In the genomic region with DNA sequence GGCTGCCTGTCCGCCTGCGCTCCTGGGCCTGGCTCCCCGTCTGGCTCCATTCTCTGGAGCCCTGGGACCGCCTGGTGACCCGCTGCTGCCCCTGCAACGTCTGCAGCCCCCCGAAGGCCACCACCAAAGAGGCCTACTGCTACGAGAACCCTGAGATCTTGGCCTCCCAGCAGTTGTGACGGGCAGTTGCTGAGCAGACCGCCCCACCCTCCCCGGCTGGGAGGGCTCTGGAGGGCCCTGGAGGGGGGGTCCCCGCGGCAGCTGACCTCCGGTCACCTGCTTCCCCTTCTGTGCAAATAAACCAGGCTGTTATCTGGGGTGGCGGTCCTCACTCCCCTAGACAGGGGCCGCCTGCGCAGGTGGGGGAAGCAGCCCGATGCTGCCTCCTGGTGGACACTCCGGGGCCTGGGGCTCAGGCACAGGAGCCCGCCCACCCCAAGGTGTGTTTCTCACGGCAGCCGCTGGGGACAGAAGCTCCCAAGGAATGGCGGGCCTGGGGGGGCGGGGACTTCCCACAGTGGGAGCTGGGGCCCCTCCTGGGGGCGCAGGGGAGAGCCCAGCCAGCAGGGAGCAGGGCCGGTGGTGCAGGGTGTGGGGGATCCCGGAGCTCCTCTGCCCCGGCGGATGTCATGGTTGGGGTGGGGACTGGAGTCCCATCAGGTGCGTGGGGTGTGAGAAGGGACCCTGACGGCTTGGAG, we compare ENCODE assay signal across 1 cellular context.
A peak's percentile ranks its signal among the peaks of the same experiment; 100 is the strongest.
TF ChIP-seq lines count a peak whose summit lies in the region.

No MANE protein-coding gene starts in this region.

TF ChIP-seq in HepG2, 621 proteins besides CTCF, POLR2A, EP300 and RAD21 (continued from another document and continues in another):
- TF ChIP-seq PAWR (CRISPR knock-in tag; IDR thresholded peaks at IDR 0.05; ENCODE audit: borderline replicate concordance) (0 out of 2 replicates have a peak, but pooled peaks have one; percentile 30), ZBTB20 (CRISPR knock-in tag; IDR thresholded peaks at IDR 0.05; ENCODE audit: borderline replicate concordance, low read depth) (peak; percentile 75; the same call in 1 of the 2 replicates), PRDM10 (CRISPR knock-in tag; IDR thresholded peaks at IDR 0.05; ENCODE audit: low read depth) (no peak), ZNF510 (CRISPR knock-in tag; IDR thresholded peaks at IDR 0.05; ENCODE audit: low read depth) (no peak), RERE (CRISPR knock-in tag; IDR thresholded peaks at IDR 0.05; ENCODE audit: low read depth) (no peak), STAG1 (CRISPR knock-in tag; IDR thresholded peaks at IDR 0.05) (peak; percentile 91), PRDM15 (CRISPR knock-in tag; IDR thresholded peaks at IDR 0.05) (no peak), ZBTB42 (CRISPR knock-in tag; IDR thresholded peaks at IDR 0.05) (no peak; the same call in 1 of the 2 replicates), ZNF224 (CRISPR knock-in tag; IDR thresholded peaks at IDR 0.05) (no peak; the same call in 1 of the 2 replicates), SIX4 (CRISPR knock-in tag; IDR thresholded peaks at IDR 0.05) (no peak), ZNF570 (CRISPR knock-in tag; IDR thresholded peaks at IDR 0.05; ENCODE audit: borderline replicate concordance) (no peak), NFKB2 (CRISPR knock-in tag; IDR thresholded peaks at IDR 0.05; ENCODE audit: borderline replicate concordance) (no peak; the same call in 1 of the 2 replicates), NFE2L2 (IDR thresholded peaks at IDR 0.05; ENCODE audit: low read length) (no peak), ZNF724P (CRISPR knock-in tag; IDR thresholded peaks at IDR 0.05; ENCODE audit: borderline replicate concordance) (no peak), JDP2 (CRISPR knock-in tag; IDR thresholded peaks at IDR 0.05; ENCODE audit: borderline replicate concordance) (no peak), FOXP1 (IDR thresholded peaks at IDR 0.05) (no peak), FOXP1 (CRISPR knock-in tag; IDR thresholded peaks at IDR 0.05) (peak; percentile 41; the same call in 1 of the 2 replicates), U2AF2 (IDR thresholded peaks at IDR 0.05; ENCODE audit: low read depth, low read length) (no peak)
- TF ChIP-seq, protein P1, sequence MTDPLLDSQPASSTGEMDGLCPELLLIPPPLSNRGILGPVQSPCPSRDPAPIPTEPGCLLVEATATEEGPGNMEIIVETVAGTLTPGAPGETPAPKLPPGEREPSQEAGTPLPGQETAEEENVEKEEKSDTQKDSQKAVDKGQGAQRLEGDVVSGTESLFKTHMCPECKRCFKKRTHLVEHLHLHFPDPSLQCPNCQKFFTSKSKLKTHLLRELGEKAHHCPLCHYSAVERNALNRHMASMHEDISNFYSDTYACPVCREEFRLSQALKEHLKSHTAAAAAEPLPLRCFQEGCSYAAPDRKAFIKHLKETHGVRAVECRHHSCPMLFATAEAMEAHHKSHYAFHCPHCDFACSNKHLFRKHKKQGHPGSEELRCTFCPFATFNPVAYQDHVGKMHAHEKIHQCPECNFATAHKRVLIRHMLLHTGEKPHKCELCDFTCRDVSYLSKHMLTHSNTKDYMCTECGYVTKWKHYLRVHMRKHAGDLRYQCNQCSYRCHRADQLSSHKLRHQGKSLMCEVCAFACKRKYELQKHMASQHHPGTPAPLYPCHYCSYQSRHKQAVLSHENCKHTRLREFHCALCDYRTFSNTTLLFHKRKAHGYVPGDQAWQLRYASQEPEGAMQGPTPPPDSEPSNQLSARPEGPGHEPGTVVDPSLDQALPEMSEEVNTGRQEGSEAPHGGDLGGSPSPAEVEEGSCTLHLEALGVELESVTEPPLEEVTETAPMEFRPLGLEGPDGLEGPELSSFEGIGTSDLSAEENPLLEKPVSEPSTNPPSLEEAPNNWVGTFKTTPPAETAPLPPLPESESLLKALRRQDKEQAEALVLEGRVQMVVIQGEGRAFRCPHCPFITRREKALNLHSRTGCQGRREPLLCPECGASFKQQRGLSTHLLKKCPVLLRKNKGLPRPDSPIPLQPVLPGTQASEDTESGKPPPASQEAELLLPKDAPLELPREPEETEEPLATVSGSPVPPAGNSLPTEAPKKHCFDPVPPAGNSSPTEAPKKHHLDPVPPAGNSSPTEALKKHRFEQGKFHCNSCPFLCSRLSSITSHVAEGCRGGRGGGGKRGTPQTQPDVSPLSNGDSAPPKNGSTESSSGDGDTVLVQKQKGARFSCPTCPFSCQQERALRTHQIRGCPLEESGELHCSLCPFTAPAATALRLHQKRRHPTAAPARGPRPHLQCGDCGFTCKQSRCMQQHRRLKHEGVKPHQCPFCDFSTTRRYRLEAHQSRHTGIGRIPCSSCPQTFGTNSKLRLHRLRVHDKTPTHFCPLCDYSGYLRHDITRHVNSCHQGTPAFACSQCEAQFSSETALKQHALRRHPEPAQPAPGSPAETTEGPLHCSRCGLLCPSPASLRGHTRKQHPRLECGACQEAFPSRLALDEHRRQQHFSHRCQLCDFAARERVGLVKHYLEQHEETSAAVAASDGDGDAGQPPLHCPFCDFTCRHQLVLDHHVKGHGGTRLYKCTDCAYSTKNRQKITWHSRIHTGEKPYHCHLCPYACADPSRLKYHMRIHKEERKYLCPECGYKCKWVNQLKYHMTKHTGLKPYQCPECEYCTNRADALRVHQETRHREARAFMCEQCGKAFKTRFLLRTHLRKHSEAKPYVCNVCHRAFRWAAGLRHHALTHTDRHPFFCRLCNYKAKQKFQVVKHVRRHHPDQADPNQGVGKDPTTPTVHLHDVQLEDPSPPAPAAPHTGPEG (CRISPR knock-in tag; IDR thresholded peaks at IDR 0.05), result no peak; the same call in 1 of the 2 replicates
- TF ChIP-seq, protein P2, sequence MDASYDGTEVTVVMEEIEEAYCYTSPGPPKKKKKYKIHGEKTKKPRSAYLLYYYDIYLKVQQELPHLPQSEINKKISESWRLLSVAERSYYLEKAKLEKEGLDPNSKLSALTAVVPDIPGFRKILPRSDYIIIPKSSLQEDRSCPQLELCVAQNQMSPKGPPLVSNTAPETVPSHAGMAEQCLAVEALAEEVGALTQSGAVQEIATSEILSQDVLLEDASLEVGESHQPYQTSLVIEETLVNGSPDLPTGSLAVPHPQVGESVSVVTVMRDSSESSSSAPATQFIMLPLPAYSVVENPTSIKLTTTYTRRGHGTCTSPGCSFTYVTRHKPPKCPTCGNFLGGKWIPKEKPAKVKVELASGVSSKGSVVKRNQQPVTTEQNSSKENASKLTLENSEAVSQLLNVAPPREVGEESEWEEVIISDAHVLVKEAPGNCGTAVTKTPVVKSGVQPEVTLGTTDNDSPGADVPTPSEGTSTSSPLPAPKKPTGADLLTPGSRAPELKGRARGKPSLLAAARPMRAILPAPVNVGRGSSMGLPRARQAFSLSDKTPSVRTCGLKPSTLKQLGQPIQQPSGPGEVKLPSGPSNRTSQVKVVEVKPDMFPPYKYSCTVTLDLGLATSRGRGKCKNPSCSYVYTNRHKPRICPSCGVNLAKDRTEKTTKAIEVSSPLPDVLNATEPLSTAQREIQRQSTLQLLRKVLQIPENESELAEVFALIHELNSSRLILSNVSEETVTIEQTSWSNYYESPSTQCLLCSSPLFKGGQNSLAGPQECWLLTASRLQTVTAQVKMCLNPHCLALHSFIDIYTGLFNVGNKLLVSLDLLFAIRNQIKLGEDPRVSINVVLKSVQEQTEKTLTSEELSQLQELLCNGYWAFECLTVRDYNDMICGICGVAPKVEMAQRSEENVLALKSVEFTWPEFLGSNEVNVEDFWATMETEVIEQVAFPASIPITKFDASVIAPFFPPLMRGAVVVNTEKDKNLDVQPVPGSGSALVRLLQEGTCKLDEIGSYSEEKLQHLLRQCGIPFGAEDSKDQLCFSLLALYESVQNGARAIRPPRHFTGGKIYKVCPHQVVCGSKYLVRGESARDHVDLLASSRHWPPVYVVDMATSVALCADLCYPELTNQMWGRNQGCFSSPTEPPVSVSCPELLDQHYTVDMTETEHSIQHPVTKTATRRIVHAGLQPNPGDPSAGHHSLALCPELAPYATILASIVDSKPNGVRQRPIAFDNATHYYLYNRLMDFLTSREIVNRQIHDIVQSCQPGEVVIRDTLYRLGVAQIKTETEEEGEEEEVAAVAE (CRISPR knock-in tag; IDR thresholded peaks at IDR 0.05; ENCODE audit: borderline replicate concordance), result no peak; the same call in 1 of the 2 replicates
